Comparison of ENCODE assay signal across 9 cellular contexts in the genomic region with DNA sequence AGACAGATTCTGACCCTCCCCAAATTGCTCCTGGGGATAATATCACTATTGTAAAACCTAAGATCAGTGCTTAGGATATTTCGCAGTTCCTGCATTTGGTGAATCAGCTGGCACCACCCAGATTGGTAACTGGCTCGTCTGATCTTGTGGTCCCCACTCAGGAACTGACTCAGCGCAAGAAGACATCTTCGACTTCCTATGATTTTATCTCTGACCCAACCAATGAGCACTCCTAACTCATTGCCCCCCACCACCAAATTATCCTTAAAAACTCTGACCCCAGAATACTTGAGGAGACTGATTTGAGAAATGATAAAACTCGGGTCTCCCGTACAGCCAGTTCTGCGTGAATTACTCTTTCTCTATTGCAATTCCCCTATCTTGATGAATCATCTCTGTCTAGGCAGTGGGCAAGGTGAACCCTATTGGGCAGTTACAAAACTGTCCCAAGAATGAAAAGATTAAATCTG. TPM values are rescaled to one million over a fixed set of nuclear protein-coding genes. Genes with fewer than 3 reads are reported as not detected.
A peak's percentile ranks its signal among the peaks of the same experiment; 100 is the strongest.
DNase-seq lines count a peak whose midpoint lies in the region; ATAC-seq and TF ChIP-seq lines count a peak whose summit lies in the region.
"Had no signal": no experiment of that assay in that cellular context is flagged by ENCODE, and none has a peak within 500 bp of the region (broad histone marks: within the 10 kb centered on the region; RNA-seq: fewer than 3 reads in every experiment).

No MANE protein-coding gene starts in this region.

- no peaks in the 10 kb centered on the region for H3K27me3 Mint-ChIP-seq in natural killer cell treated with Interleukin-12 subunit alpha and Interleukin-12 subunit beta and Interleukin-15 and Interleukin-18, amount 100 ng/mL, for 72 hours

- ATAC-seq in natural killer cell treated with Interleukin-12 subunit alpha and Interleukin-12 subunit beta and Interleukin-15 and Interleukin-18, amount 100 ng/mL, for 72 hours: peak; percentile 89 to 93

- H3K4me3 ChIP-seq in BJ (ENCODE audit: low read depth, low read length) (no peak overlapping the region), testis (no peak overlapping the region), sigmoid colon (no peak overlapping the region)

- DNase-seq in BJ (ENCODE audit: low read depth): peak; percentile 40
- DNase-seq in OCI-M1 (lab: John Stamatoyannopoulos, UW): peak; percentile 54
- DNase-seq in activated T-helper 1 cell treated with Interleukin-2 at 50 U/mL for 16 hours (ENCODE audit: low read depth): peak; percentile 20
- DNase-seq in natural killer cell treated with Interleukin-12 subunit alpha and Interleukin-12 subunit beta and Interleukin-15 and Interleukin-18, amount 100 ng/mL, for 72 hours (ENCODE audit: low spot score): peak; percentile 85
- no peak for DNase-seq in effector CD8-positive, alpha-beta T cell (lab: John Stamatoyannopoulos, UW)
- DNase-seq in HuH-7 (ENCODE audit: low spot score): no peak
- no peak for DNase-seq in testis
- DNase-seq in sigmoid colon: no peak

- peaks cover 29 to 33% of the 10 kb centered on the region in 2 donors for H3K4me1 Mint-ChIP-seq in natural killer cell treated with Interleukin-12 subunit alpha and Interleukin-12 subunit beta and Interleukin-15 and Interleukin-18, amount 100 ng/mL, for 72 hours (ENCODE audit: low read depth in 2 of 2)
- H3K4me1 Mint-ChIP-seq: nephron had no signal

- intact Hi-C loops in testis (cut with DNase I; ENCODE audit: low total_unique reads): no loop called here
- intact Hi-C loops in sigmoid colon (cut with DNase I): no loop called here

- no peak for TF ChIP-seq EP300 in sigmoid colon (IDR thresholded peaks at IDR 0.05)

- H3K27me3 ChIP-seq in BJ (ENCODE audit: control insufficient read depth, insufficient read depth, low read length) (no peaks in the 10 kb centered on the region), testis (no peaks in the 10 kb centered on the region), sigmoid colon (no peaks in the 10 kb centered on the region)

- H3K9me3 ChIP-seq in testis (no peaks in the 10 kb centered on the region), sigmoid colon (no peaks in the 10 kb centered on the region)

- WGBS in testis, 2 donors: 81 to 85% methylated on average over 7 of the region's 7 CpGs
- WGBS in sigmoid colon, 2 donors: 42 to 65% methylated on average over 7 of the region's 7 CpGs

- peak overlapping the region; percentile 79 for H3K4me3 Mint-ChIP-seq in natural killer cell treated with Interleukin-12 subunit alpha and Interleukin-12 subunit beta and Interleukin-15 and Interleukin-18, amount 100 ng/mL, for 72 hours
- H3K4me3 Mint-ChIP-seq: nephron had no signal

- TF ChIP-seq POLR2A in testis (IDR thresholded peaks at IDR 0.05) (no peak), sigmoid colon (IDR thresholded peaks at IDR 0.05) (no peak)

- H3K27ac Mint-ChIP-seq in natural killer cell treated with Interleukin-12 subunit alpha and Interleukin-12 subunit beta and Interleukin-15 and Interleukin-18, amount 100 ng/mL, for 72 hours: peak overlapping the region; percentile 83 to 91
- H3K27ac Mint-ChIP-seq: nephron had no signal

- H3K27ac ChIP-seq in testis (no peak overlapping the region), sigmoid colon (peak overlapping the region in 1 of 4 donors; percentile 1)

- no peaks in the 10 kb centered on the region for H3K4me1 ChIP-seq in testis
- H3K4me1 ChIP-seq in sigmoid colon: no peaks in the 10 kb centered on the region

- CTCF ChIA-PET in BJ (lab: Yijun Ruan, JAX): interaction anchor here (1.2 to 1.6 kb wide), 2 partner anchors 13 to 23 kb away, joined by 3 to 5 read pairs; no protein-coding TSS in a partner anchor

- TF ChIP-seq CTCF in BJ (IDR thresholded peaks at IDR 0.05; ENCODE audit: insufficient read depth, low read depth, low read length): no peak
- TF ChIP-seq CTCF in testis (IDR thresholded peaks at IDR 0.05): no peak
- TF ChIP-seq CTCF in sigmoid colon (IDR thresholded peaks at IDR 0.05): no peak

- H3K36me3 ChIP-seq in BJ (ENCODE audit: control insufficient read depth, insufficient read depth, low read length): no peaks in the 10 kb centered on the region
- H3K36me3 ChIP-seq in testis (ENCODE audit: low read depth, missing control alignments): no peaks in the 10 kb centered on the region
- no peaks in the 10 kb centered on the region for H3K36me3 ChIP-seq in sigmoid colon

- POLR2A ChIA-PET in BJ (lab: Charles Lee): no interaction called here

- H3K36me3 Mint-ChIP-seq in natural killer cell treated with Interleukin-12 subunit alpha and Interleukin-12 subunit beta and Interleukin-15 and Interleukin-18, amount 100 ng/mL, for 72 hours: no peaks in the 10 kb centered on the region

- no peaks in the 10 kb centered on the region for H3K9me3 Mint-ChIP-seq in natural killer cell treated with Interleukin-12 subunit alpha and Interleukin-12 subunit beta and Interleukin-15 and Interleukin-18, amount 100 ng/mL, for 72 hours
- H3K9me3 Mint-ChIP-seq: nephron had no signal

RNA-seq across cellular contexts. Expression of a gene that starts 20.2 kb away (rescaled TPM):
- polyA plus RNA-seq in BJ (2011; rRNA removed) (432 and 633 TPM in 2 replicates), testis (ENCODE audit: insufficient read depth, low read depth, low replicate concordance) (171 TPM), sigmoid colon (10 to 100 TPM; 14.8 to 66.0 (median 16.8) TPM)
- 216 and 330 TPM in 2 replicates for polyA minus RNA-seq in BJ (2011; rRNA and poly(A)+ RNA removed)
- total RNA-seq in natural killer cell treated with Interleukin-12 subunit alpha and Interleukin-12 subunit beta and Interleukin-15 and Interleukin-18, amount 100 ng/mL, for 72 hours: 10 to 100 TPM; 51.2 to 63.1 TPM
- total RNA-seq in testis (100 to 1,000 TPM; 126 to 238 TPM), sigmoid colon (100 to 1,000 TPM; 285 to 415 (median 351) TPM)

RNA-seq across cellular contexts. Expression of a gene that starts 55.7 kb away (rescaled TPM):
- not detected in 2 replicates for polyA plus RNA-seq in BJ (2011; rRNA removed)
- 0.05 TPM in 1 of 2 replicates, not detected in the other for polyA minus RNA-seq in BJ (2011; rRNA and poly(A)+ RNA removed)
- not detected for total RNA-seq in natural killer cell treated with Interleukin-12 subunit alpha and Interleukin-12 subunit beta and Interleukin-15 and Interleukin-18, amount 100 ng/mL, for 72 hours
- 100 to 1,000 TPM; 431 to 729 TPM for total RNA-seq in testis
- 147 TPM for polyA plus RNA-seq in testis (ENCODE audit: insufficient read depth, low read depth, low replicate concordance)
- 1 to 10 TPM in 2 of 4 donors, under 1 TPM in 2; 0.33 to 6.4 (median 3.4) TPM for total RNA-seq in sigmoid colon
- polyA plus RNA-seq in sigmoid colon: under 1 TPM in 1 of 3 donors, not detected in 2; 0.04 TPM

Comparison
In these comparisons a context has a peak if more than half of its experiments do, and no peak if none do; other contexts are left out.
1. DNase-seq: peak in BJ (single experiment), OCI-M1 (single experiment), activated T-helper 1 cell treated with Interleukin-2 at 50 U/mL for 16 hours (single experiment) and natural killer cell treated with Interleukin-12 subunit alpha and Interleukin-12 subunit beta and Interleukin-15 and Interleukin-18, amount 100 ng/mL, for 72 hours (single experiment); none in effector CD8-positive, alpha-beta T cell (single experiment), HuH-7 (single experiment), testis (single experiment) and sigmoid colon (single experiment).
2. RNA of a gene that starts 55.7 kb away (total RNA-seq): 431 to 729 TPM in testis; 0.33 to 6.4 TPM in sigmoid colon and not detected in natural killer cell treated with Interleukin-12 subunit alpha and Interleukin-12 subunit beta and Interleukin-15 and Interleukin-18, amount 100 ng/mL, for 72 hours; every median in the first group is over 10 times any median in the second.